Comparison of ENCODE assay signal across 21 cellular contexts in genomic region chr14:68961361-68961760, GRCh38. TPM values are rescaled to one million over a fixed set of nuclear protein-coding genes. Genes with fewer than 3 reads are reported as not detected.
A peak's percentile ranks its signal among the peaks of the same experiment; 100 is the strongest.
DNase-seq lines count a peak whose midpoint lies in the region; ATAC-seq and TF ChIP-seq lines count a peak whose summit lies in the region.
"Had no signal": no experiment of that assay in that cellular context is flagged by ENCODE, and none has a peak within 500 bp of the region (broad histone marks: within the 10 kb centered on the region; RNA-seq: fewer than 3 reads in every experiment).

No MANE protein-coding gene starts in this region.

- TF ChIP-seq POLR2A in transverse colon (IDR thresholded peaks at IDR 0.05), result no peak
- no peak for TF ChIP-seq POLR2A in thyroid gland (IDR thresholded peaks at IDR 0.05)

- H3K27me3 Mint-ChIP-seq in activated naive CD4-positive, alpha-beta T cell treated with anti-CD3 and anti-CD28 coated beads, Interleukin-2, amount 50 U/mL, for 24 hours, result no peaks in the 10 kb centered on the region
- no peaks in the 10 kb centered on the region for H3K27me3 Mint-ChIP-seq in chondrocyte (ENCODE audit: low read depth)
- no peaks in the 10 kb centered on the region for H3K27me3 Mint-ChIP-seq in naive thymus-derived CD8-positive, alpha-beta T cell
- peaks cover 0 to 4% (median 1%) of the 10 kb centered on the region in 3 donors for H3K27me3 Mint-ChIP-seq in immature natural killer cell (ENCODE audit: low read depth in 3 of 3)
- H3K27me3 Mint-ChIP-seq: CD4-positive, alpha-beta memory T cell had no signal

- H3K4me3 Mint-ChIP-seq in activated naive CD4-positive, alpha-beta T cell treated with anti-CD3 and anti-CD28 coated beads, Interleukin-2, amount 50 U/mL, for 24 hours, result no peak overlapping the region
- H3K4me3 Mint-ChIP-seq in chondrocyte (ENCODE audit: unreplicated experiment) (peak overlapping the region; percentile 14), immature natural killer cell (no peak overlapping the region)
- H3K4me3 Mint-ChIP-seq in naive thymus-derived CD8-positive, alpha-beta T cell, result peak overlapping the region in 8 of 10 donors; percentile 22 to 93 (median 56)
- H3K4me3 Mint-ChIP-seq: activated T-cell treated with anti-CD3 and anti-CD28 coated beads, Interleukin-2, amount 50 U/mL, for 72 hours; CD4-positive, alpha-beta memory T cell; endodermal cell had no signal

- no peaks in the 10 kb centered on the region for H3K9me3 Mint-ChIP-seq in activated naive CD4-positive, alpha-beta T cell treated with anti-CD3 and anti-CD28 coated beads, Interleukin-2, amount 50 U/mL, for 24 hours
- no peaks in the 10 kb centered on the region for H3K9me3 Mint-ChIP-seq in chondrocyte (ENCODE audit: low read depth)
- H3K9me3 Mint-ChIP-seq in naive thymus-derived CD8-positive, alpha-beta T cell, result no peaks in the 10 kb centered on the region
- H3K9me3 Mint-ChIP-seq in immature natural killer cell, result peaks cover 0 to 2% (median 0%) of the 10 kb centered on the region in 6 donors
- H3K9me3 Mint-ChIP-seq: activated T-cell treated with anti-CD3 and anti-CD28 coated beads, Interleukin-2, amount 50 U/mL, for 72 hours; CD4-positive, alpha-beta memory T cell; endodermal cell had no signal

- peaks cover 9% of the 10 kb centered on the region for H3K36me3 Mint-ChIP-seq in activated naive CD4-positive, alpha-beta T cell treated with anti-CD3 and anti-CD28 coated beads, Interleukin-2, amount 50 U/mL, for 24 hours
- peaks cover 29% of the 10 kb centered on the region for H3K36me3 Mint-ChIP-seq in chondrocyte (ENCODE audit: low read depth)
- peaks cover 0 to 31% (median 5%) of the 10 kb centered on the region in 3 donors for H3K36me3 Mint-ChIP-seq in naive thymus-derived CD8-positive, alpha-beta T cell
- H3K36me3 Mint-ChIP-seq in immature natural killer cell, result no peaks in the 10 kb centered on the region

- in situ Hi-C loops in transverse colon (cut with MboI; ENCODE audit: low pct_ligation_motif_present in 1 of 4, low pct_unique_long_range_greater_than_20kb in 1 of 4, low sequenced_read_pairs in 3 of 4), result no loop called here

- no peak for TF ChIP-seq EP300 in transverse colon (IDR thresholded peaks at IDR 0.05; ENCODE audit: low read depth)

- no peak overlapping the region for H3K4me3 ChIP-seq in transverse colon
- H3K4me3 ChIP-seq in thyroid gland (replicated peaks in 1 of 3), result no peak overlapping the region
- H3K4me3 ChIP-seq: tibial nerve had no signal

- intact Hi-C loops in transverse colon (cut with DNase I; ENCODE audit: low total_unique reads) (no loop called here), thyroid gland (cut with DNase I) (no loop called here)

- peaks cover 96% of the 10 kb centered on the region for H3K4me1 Mint-ChIP-seq in activated naive CD4-positive, alpha-beta T cell treated with anti-CD3 and anti-CD28 coated beads, Interleukin-2, amount 50 U/mL, for 24 hours
- H3K4me1 Mint-ChIP-seq in chondrocyte (ENCODE audit: low read depth), result peaks cover 98% of the 10 kb centered on the region
- H3K4me1 Mint-ChIP-seq in naive thymus-derived CD8-positive, alpha-beta T cell, result peaks cover 53 to 98% (median 96%) of the 10 kb centered on the region in 4 donors
- H3K4me1 Mint-ChIP-seq in immature natural killer cell, result no peaks in the 10 kb centered on the region

- peak overlapping the region; percentile 43 for H3K27ac Mint-ChIP-seq in activated naive CD4-positive, alpha-beta T cell treated with anti-CD3 and anti-CD28 coated beads, Interleukin-2, amount 50 U/mL, for 24 hours
- H3K27ac Mint-ChIP-seq in chondrocyte (ENCODE audit: unreplicated experiment) (peak overlapping the region; percentile 97), immature natural killer cell (no peak overlapping the region)
- peak overlapping the region; percentile 79 to 100 (median 94) for H3K27ac Mint-ChIP-seq in naive thymus-derived CD8-positive, alpha-beta T cell
- H3K27ac Mint-ChIP-seq: activated T-cell treated with anti-CD3 and anti-CD28 coated beads, Interleukin-2, amount 50 U/mL, for 72 hours; endodermal cell had no signal

- no peak for DNase-seq in activated naive CD4-positive, alpha-beta T cell treated with anti-CD3 and anti-CD28 coated beads, Interleukin-2, amount 50 U/mL, for 16 hours
- DNase-seq in chondrocyte (ENCODE audit: low spot score) (peak; percentile 46), transverse colon (no peak), A172 (ENCODE audit: low spot score) (no peak), thyroid gland (no peak), immature natural killer cell (no peak)
- no peak for DNase-seq in naive thymus-derived CD8-positive, alpha-beta T cell
- DNase-seq: activated CD4-positive, alpha-beta T cell treated with anti-CD3 and anti-CD28 coated beads, Interleukin-2, amount 50 U/mL, for 1 hour; activated T-cell treated with anti-CD3 and anti-CD28 coated beads, Interleukin-2, amount 50 U/mL, for 72 hours; CD4-positive, alpha-beta memory T cell; central memory CD4-positive, alpha-beta T cell; hippocampal formation; KG1; mesendoderm; NCI-H1105; NCI-H69; stimulated activated CD4-positive, alpha-beta T cell treated with anti-CD3 and anti-CD28 coated beads, Interleukin-4, amount 100 ng/mL, for 4 hours; stimulated activated CD8-positive, alpha-beta memory T cell treated with anti-CD3 and anti-CD28 coated beads, Interleukin-4, amount 100 ng/mL, for 48 hours had no signal

- no peaks in the 10 kb centered on the region for H3K36me3 ChIP-seq in transverse colon
- no peaks in the 10 kb centered on the region for H3K36me3 ChIP-seq in thyroid gland
- H3K36me3 ChIP-seq: tibial nerve had no signal

- H3K4me1 ChIP-seq in transverse colon (peaks cover 57 to 87% (median 68%) of the 10 kb centered on the region in 4 donors), thyroid gland (peaks cover 12 to 48% of the 10 kb centered on the region in 2 donors)

- H3K27me3 ChIP-seq in transverse colon (no peaks in the 10 kb centered on the region), thyroid gland (no peaks in the 10 kb centered on the region)
- H3K27me3 ChIP-seq: tibial nerve had no signal

- H3K9me3 ChIP-seq in transverse colon (no peaks in the 10 kb centered on the region), thyroid gland (no peaks in the 10 kb centered on the region)
- H3K9me3 ChIP-seq: tibial nerve had no signal

- no peak for TF ChIP-seq CTCF in chondrocyte (IDR thresholded peaks at IDR 0.05)
- no peak for TF ChIP-seq CTCF in transverse colon (IDR thresholded peaks at IDR 0.05)
- no peak for TF ChIP-seq CTCF in thyroid gland (IDR thresholded peaks at IDR 0.05)

- H3K27ac ChIP-seq in transverse colon, result peak overlapping the region; percentile 93 to 99 (median 96)
- no peak overlapping the region for H3K27ac ChIP-seq in thyroid gland

- WGBS in transverse colon (ENCODE audit: low coverage in 1 of 2), 2 donors, result 84 to 100% methylated on average over 1 to 7 of the region's 7 CpGs
- WGBS in thyroid gland, 2 donors, result 88 to 92% methylated on average over 7 of the region's 7 CpGs

- no peak for ATAC-seq in naive thymus-derived CD8-positive, alpha-beta T cell
- ATAC-seq: activated T-cell treated with anti-CD3 and anti-CD28 coated beads, Interleukin-2, amount 50 U/mL, for 72 hours had no signal

- POLR2A ChIA-PET in naive thymus-derived CD8-positive, alpha-beta T cell (lab: Charles Lee), result interaction anchor here (0.6 to 27.2 kb wide), 4 partner anchors 1 to 240 kb away, joined by 6 to 469 read pairs (median 458); partner anchors contain the start of gene ACTN1

RNA-seq across cellular contexts. Expression of gene ACTN1, which starts 17.7 kb away (rescaled TPM):
- total RNA-seq in chondrocyte (808 to 1,105 TPM (median 1,102 TPM) in 3 replicates), transverse colon (100 to 1,000 TPM; 127 to 403 (median 197) TPM), thyroid gland (10 to 100 TPM; 48.1 to 90.4 (median 64.8) TPM)
- total RNA-seq in naive thymus-derived CD8-positive, alpha-beta T cell, result 100 to 1,000 TPM; 333 to 341 TPM
- polyA plus RNA-seq in naive thymus-derived CD8-positive, alpha-beta T cell, result 100 to 1,000 TPM; 144 to 436 (median 267) TPM
- 146 and 148 TPM in 2 replicates for total RNA-seq in A172 (2014; rRNA removed; shearing (Covaris generic))
- polyA plus RNA-seq in immature natural killer cell, result 1 to 10 TPM; 5.2 to 9.7 (median 9.3) TPM

Comparison
In these comparisons a context has a peak if more than half of its experiments do, and no peak if none do; other contexts are left out.
1. H3K27ac Mint-ChIP-seq: peak in activated naive CD4-positive, alpha-beta T cell treated with anti-CD3 and anti-CD28 coated beads, Interleukin-2, amount 50 U/mL, for 24 hours (single experiment), chondrocyte (single experiment) and naive thymus-derived CD8-positive, alpha-beta T cell (10 of 10); none in immature natural killer cell (0 of 6).
2. H3K4me3 Mint-ChIP-seq: peak in chondrocyte (single experiment) and naive thymus-derived CD8-positive, alpha-beta T cell (8 of 10); none in activated naive CD4-positive, alpha-beta T cell treated with anti-CD3 and anti-CD28 coated beads, Interleukin-2, amount 50 U/mL, for 24 hours (single experiment) and immature natural killer cell (0 of 5).
3. H3K27ac ChIP-seq: peak in transverse colon (4 of 4); none in thyroid gland (0 of 3).